In genomic region chr7:51303142-51303525, GRCh38 we compare ENCODE assay signal across 16 cellular contexts. TPM values are rescaled to one million over a fixed set of nuclear protein-coding genes. Genes with fewer than 3 reads are reported as not detected.
"Had no signal": no experiment of that assay in that cellular context is flagged by ENCODE, and none has a peak within 500 bp of the region (broad histone marks: within the 10 kb centered on the region; RNA-seq: fewer than 3 reads in every experiment).

No MANE protein-coding gene starts in this region.

- H3K9me3 ChIP-seq: gastroesophageal sphincter, ovary, upper lobe of left lung had no signal

- ATAC-seq: activated CD8-positive, alpha-beta memory T cell treated with anti-CD3 and anti-CD28 coated beads, Interleukin-2, amount 10 ng/mL, durations not matched to agents 7 days and 5 days; activated naive CD4-positive, alpha-beta T cell treated with anti-CD3 and anti-CD28 coated beads, Interleukin-2, amount 50 U/mL, for 72 hours; activated T-cell treated with anti-CD3 and anti-CD28 coated beads, Interleukin-2, amount 50 U/mL, for 4 hours; left colon; stimulated activated effector memory CD8-positive, alpha-beta T cell treated with anti-CD3 and anti-CD28 coated beads, Interleukin-12 subunit alpha, Interleukin-12 subunit beta, amount 100 ng/mL, for 72 hours had no signal

- H3K4me2 ChIP-seq: hepatocyte had no signal

- H3K4me3 ChIP-seq: coronary artery, gastroesophageal sphincter, hepatocyte, ovary, skin epidermis, upper lobe of left lung had no signal

- H3K27me3 ChIP-seq: gastroesophageal sphincter, hepatocyte, ovary, upper lobe of left lung had no signal

- H3K36me3 ChIP-seq: gastroesophageal sphincter, ovary, upper lobe of left lung had no signal

- H3K27ac ChIP-seq: coronary artery, hepatocyte, ovary, skin epidermis, upper lobe of left lung had no signal

- H2AFZ ChIP-seq: hepatocyte had no signal

- DNase-seq: activated CD4-positive, alpha-beta T cell treated with anti-CD3 and anti-CD28 coated beads, Interleukin-2, amount 50 U/mL, for 4 hours; activated CD4-positive, CD25-positive, alpha-beta regulatory T cell treated with anti-CD3 and anti-CD28 coated beads, Interleukin-2, amount 50 U/mL, for 72 hours; activated CD8-positive, alpha-beta memory T cell treated with anti-CD3 and anti-CD28 coated beads, Interleukin-2, amount 10 ng/mL, durations not matched to agents 7 days and 5 days; activated effector memory CD4-positive, alpha-beta T cell treated with anti-CD3 and anti-CD28 coated beads, Interleukin-2, amount 50 U/mL, for 16 hours; activated T-cell treated with anti-CD3 and anti-CD28 coated beads, Interleukin-2, amount 50 U/mL, for 4 hours; effector CD8-positive, alpha-beta T cell; left colon; ovary; T-helper 9 cell; upper lobe of left lung had no signal

RNA-seq across cellular contexts. Expression of gene COBL, which starts 13.5 kb away (rescaled TPM):
- total RNA-seq: activated CD8-positive, alpha-beta memory T cell treated with anti-CD3 and anti-CD28 coated beads, Interleukin-2, amount 10 ng/mL, durations not matched to agents 7 days and 5 days; activated naive CD4-positive, alpha-beta T cell treated with anti-CD3 and anti-CD28 coated beads, Interleukin-2, amount 50 U/mL, for 72 hours had no signal
